8 cellular contexts compared by ENCODE assay signal in genomic region chr22:42317691-42318547, GRCh38. TPM values are rescaled to one million over a fixed set of nuclear protein-coding genes. Genes with fewer than 3 reads are reported as not detected.
A peak's percentile ranks its signal among the peaks of the same experiment; 100 is the strongest.
DNase-seq lines count a peak whose midpoint lies in the region; ATAC-seq and TF ChIP-seq lines count a peak whose summit lies in the region.

No MANE protein-coding gene starts in this region.

- TF ChIP-seq CTCF in SK-N-SH (IDR thresholded peaks at IDR 0.05) (no peak), type B pancreatic cell (conservative IDR thresholded peaks at IDR 0.05) (no peak), gastroesophageal sphincter (IDR thresholded peaks at IDR 0.05) (no peak)

- POLR2A ChIA-PET in SK-N-SH (lab: Yijun Ruan, JAX): no interaction called here

- no peaks in the 10 kb centered on the region for H3K9me2 ChIP-seq in SK-N-SH

- WGBS in SK-N-SH (ENCODE audit: low lambda C conversion rate): 90% methylated on average over 13 of the region's 25 CpGs
- 80 to 82% methylated on average over 10 to 12 of the region's 25 CpGs for WGBS in gastroesophageal sphincter (ENCODE audit: low coverage in 1 of 2), 2 donors

- H2AFZ ChIP-seq in SK-N-SH (ENCODE audit: low read depth): no peak overlapping the region

- no peak for TF ChIP-seq RAD21 in SK-N-SH (IDR thresholded peaks at IDR 0.05; ENCODE audit: low read length)

- H3K27ac ChIP-seq in SK-N-SH (ENCODE audit: low read depth in 2 of 2, low read length in 1 of 2): no peak overlapping the region
- no peak overlapping the region for H3K27ac ChIP-seq in gastroesophageal sphincter

- no peak; the same call in 2 of the 3 replicates for ATAC-seq in SK-N-SH treated with all-trans-retinoic acid at 6 μM for 48 hours
- no peak for ATAC-seq in gastroesophageal sphincter

- no peaks in the 10 kb centered on the region for H3F3A ChIP-seq in SK-N-SH (replicated peaks; ENCODE audit: insufficient read depth)

- H3K4me1 Mint-ChIP-seq in type B pancreatic cell (ENCODE audit: unreplicated experiment): peaks cover 53% of the 10 kb centered on the region

- no peak for TF ChIP-seq POLR2A in gastroesophageal sphincter (IDR thresholded peaks at IDR 0.05)

- no peak overlapping the region for H3K4me3 Mint-ChIP-seq in type B pancreatic cell

- H3K9me3 ChIP-seq in SK-N-SH (no peaks in the 10 kb centered on the region), gastroesophageal sphincter (no peaks in the 10 kb centered on the region)

- H3K4me3 ChIP-seq in SK-N-SH (ENCODE audit: low read depth in 2 of 2, low read length in 1 of 2) (no peak overlapping the region), gastroesophageal sphincter (no peak overlapping the region)

- H3K27me3 ChIP-seq in SK-N-SH (ENCODE audit: insufficient read depth) (no peaks in the 10 kb centered on the region), gastroesophageal sphincter (no peaks in the 10 kb centered on the region)

- no peak for TF ChIP-seq EP300 in SK-N-SH (IDR thresholded peaks at IDR 0.05; ENCODE audit: borderline replicate concordance in 1 of 2, low read depth in 1 of 2, low read length in 1 of 2)
- no peak for TF ChIP-seq EP300 in gastroesophageal sphincter (IDR thresholded peaks at IDR 0.05)

- H3K4me1 ChIP-seq in SK-N-SH (ENCODE audit: control insufficient read depth in 1 of 2, insufficient read depth in 2 of 2, low read depth in 1 of 2, low read length in 1 of 2) (peaks cover 0 to 32% of the 10 kb centered on the region in 2 experiments; a peak in 1 of 4 replicates), gastroesophageal sphincter (peaks cover 0 to 43% (median 0%) of the 10 kb centered on the region in 3 donors)

- no peaks in the 10 kb centered on the region for H4K20me1 ChIP-seq in SK-N-SH (ENCODE audit: insufficient read depth)

- H3K4me2 ChIP-seq in SK-N-SH: no peak overlapping the region

- peak overlapping the region; percentile 58 for H3K27ac Mint-ChIP-seq in type B pancreatic cell

- no peak overlapping the region for H3K9ac ChIP-seq in SK-N-SH

- CTCF ChIA-PET in SK-N-SH (lab: Yijun Ruan, JAX): interaction anchor here (1.0 to 1.3 kb wide), 3 partner anchors 8 to 126 kb away, joined by 3 to 5 read pairs (median 3); no protein-coding TSS in a partner anchor

- DNase-seq in SK-N-SH (peak; percentile 50), NCI-H774 (lab: John Stamatoyannopoulos, UW) (peak; percentile 33), inferior parietal cortex (ENCODE audit: extremely low spot score) (peak; percentile 70), type B pancreatic cell (ENCODE audit: extremely low spot score, unreplicated experiment) (no peak), ecto neural progenitor cell (ENCODE audit: low spot score) (no peak)
- DNase-seq in activated CD8-positive, alpha-beta memory T cell treated with anti-CD3 and anti-CD28 coated beads, Interleukin-2, amount 50 U/mL, for 48 hours: no peak

- H3K79me2 ChIP-seq in SK-N-SH (ENCODE audit: insufficient read depth): no peaks in the 10 kb centered on the region

- H3K36me3 ChIP-seq in SK-N-SH (replicated peaks in 1 of 2; ENCODE audit: control insufficient read depth in 1 of 2, insufficient read depth in 2 of 2, low read length in 1 of 2): no peaks in the 10 kb centered on the region
- H3K36me3 ChIP-seq in gastroesophageal sphincter: no peaks in the 10 kb centered on the region

- no peaks in the 10 kb centered on the region for H3K36me3 Mint-ChIP-seq in type B pancreatic cell

- H3K27me3 Mint-ChIP-seq in type B pancreatic cell: peaks cover 12% of the 10 kb centered on the region

- H3K9me3 Mint-ChIP-seq in type B pancreatic cell: no peaks in the 10 kb centered on the region

TF ChIP-seq in SK-N-SH, 30 proteins besides CTCF, POLR2A, EP300 and RAD21:
- TF ChIP-seq EZH2phosphoT487 (IDR thresholded peaks at IDR 0.05; ENCODE audit: borderline replicate concordance, low read depth) (no peak), TEAD4 (IDR thresholded peaks at IDR 0.05; ENCODE audit: borderline replicate concordance, insufficient read depth) (no peak), SIN3A (IDR thresholded peaks at IDR 0.05; ENCODE audit: borderline replicate concordance, low read depth, low read length) (no peak), FOSL2 (IDR thresholded peaks at IDR 0.05; ENCODE audit: borderline replicate concordance, low read depth) (no peak), USF1 (IDR thresholded peaks at IDR 0.05; ENCODE audit: borderline replicate concordance, low read depth) (no peak), JUND (IDR thresholded peaks at IDR 0.05) (no peak), FOXJ3 (CRISPR knock-in tag; IDR thresholded peaks at IDR 0.05) (no peak), YY1 (IDR thresholded peaks at IDR 0.05; ENCODE audit: low read depth) (no peak), CHD2 (IDR thresholded peaks at IDR 0.05; ENCODE audit: low read length, partially characterized antibody) (no peak), MAX (IDR thresholded peaks at IDR 0.05; ENCODE audit: low read depth) (no peak)

TF ChIP-seq in SK-N-SH treated with all-trans-retinoic acid at 6 μM for 48 hours, 23 proteins besides CTCF, POLR2A, EP300 and RAD21 (continues in another document):
- TF ChIP-seq ZNF70 (CRISPR knock-in tag; IDR thresholded peaks at IDR 0.05) (no peak), ESRRG (CRISPR knock-in tag; IDR thresholded peaks at IDR 0.05) (no peak), TOX (CRISPR knock-in tag; IDR thresholded peaks at IDR 0.05; ENCODE audit: borderline replicate concordance) (no peak), ZFP30 (CRISPR knock-in tag; IDR thresholded peaks at IDR 0.05) (no peak), BACH2 (CRISPR knock-in tag; IDR thresholded peaks at IDR 0.05; ENCODE audit: borderline replicate concordance) (no peak), TCF4 (CRISPR knock-in tag; IDR thresholded peaks at IDR 0.05; ENCODE audit: borderline replicate concordance) (no peak), ZNF565 (CRISPR knock-in tag; conservative IDR thresholded peaks at IDR 0.05; ENCODE audit: low read depth) (no peak), GLIS3 (CRISPR knock-in tag; IDR thresholded peaks at IDR 0.05) (no peak), RARB (CRISPR knock-in tag; IDR thresholded peaks at IDR 0.05) (no peak), ZC3H10 (CRISPR knock-in tag; IDR thresholded peaks at IDR 0.05) (no peak), CSRNP3 (CRISPR knock-in tag; IDR thresholded peaks at IDR 0.05) (no peak), ZFP3 (CRISPR knock-in tag; IDR thresholded peaks at IDR 0.05) (no peak), OSR1 (CRISPR knock-in tag; IDR thresholded peaks at IDR 0.05) (no peak), PPARA (CRISPR knock-in tag; IDR thresholded peaks at IDR 0.05; ENCODE audit: borderline replicate concordance) (no peak), CSDC2 (CRISPR knock-in tag; IDR thresholded peaks at IDR 0.05) (no peak), ZNF8 (CRISPR knock-in tag; IDR thresholded peaks at IDR 0.05) (no peak), SNAI2 (CRISPR knock-in tag; IDR thresholded peaks at IDR 0.05) (no peak)
- TF ChIP-seq, protein P1, sequence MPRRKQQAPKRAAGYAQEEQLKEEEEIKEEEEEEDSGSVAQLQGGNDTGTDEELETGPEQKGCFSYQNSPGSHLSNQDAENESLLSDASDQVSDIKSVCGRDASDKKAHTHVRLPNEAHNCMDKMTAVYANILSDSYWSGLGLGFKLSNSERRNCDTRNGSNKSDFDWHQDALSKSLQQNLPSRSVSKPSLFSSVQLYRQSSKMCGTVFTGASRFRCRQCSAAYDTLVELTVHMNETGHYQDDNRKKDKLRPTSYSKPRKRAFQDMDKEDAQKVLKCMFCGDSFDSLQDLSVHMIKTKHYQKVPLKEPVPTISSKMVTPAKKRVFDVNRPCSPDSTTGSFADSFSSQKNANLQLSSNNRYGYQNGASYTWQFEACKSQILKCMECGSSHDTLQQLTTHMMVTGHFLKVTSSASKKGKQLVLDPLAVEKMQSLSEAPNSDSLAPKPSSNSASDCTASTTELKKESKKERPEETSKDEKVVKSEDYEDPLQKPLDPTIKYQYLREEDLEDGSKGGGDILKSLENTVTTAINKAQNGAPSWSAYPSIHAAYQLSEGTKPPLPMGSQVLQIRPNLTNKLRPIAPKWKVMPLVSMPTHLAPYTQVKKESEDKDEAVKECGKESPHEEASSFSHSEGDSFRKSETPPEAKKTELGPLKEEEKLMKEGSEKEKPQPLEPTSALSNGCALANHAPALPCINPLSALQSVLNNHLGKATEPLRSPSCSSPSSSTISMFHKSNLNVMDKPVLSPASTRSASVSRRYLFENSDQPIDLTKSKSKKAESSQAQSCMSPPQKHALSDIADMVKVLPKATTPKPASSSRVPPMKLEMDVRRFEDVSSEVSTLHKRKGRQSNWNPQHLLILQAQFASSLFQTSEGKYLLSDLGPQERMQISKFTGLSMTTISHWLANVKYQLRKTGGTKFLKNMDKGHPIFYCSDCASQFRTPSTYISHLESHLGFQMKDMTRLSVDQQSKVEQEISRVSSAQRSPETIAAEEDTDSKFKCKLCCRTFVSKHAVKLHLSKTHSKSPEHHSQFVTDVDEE (CRISPR knock-in tag; IDR thresholded peaks at IDR 0.05): no peak

RNA-seq across cellular contexts. Expression of gene TCF20, which starts 47.5 kb away (rescaled TPM):
- polyA plus RNA-seq in SK-N-SH (2012; rRNA removed): 8.5 and 9.4 TPM in 2 replicates
- 5.1 and 7.1 TPM in 2 replicates for polyA plus RNA-seq in SK-N-SH (2012; cell fraction: cytosol; rRNA removed)
- polyA plus RNA-seq in SK-N-SH (2012; cell fraction: nucleus; rRNA removed): 5.9 and 6.7 TPM in 2 replicates
- total RNA-seq in type B pancreatic cell (ENCODE audit: low replicate concordance) (56.5 and 65.1 TPM in 2 replicates), gastroesophageal sphincter (10 to 100 TPM; 26.0 to 47.9 (median 41.8) TPM)

Comparison
In these comparisons a context has a peak if more than half of its experiments do, and no peak if none do; other contexts are left out.
1. DNase-seq: peak in SK-N-SH (single experiment), NCI-H774 (single experiment) and inferior parietal cortex (single experiment); none in type B pancreatic cell (single experiment), activated CD8-positive, alpha-beta memory T cell treated with anti-CD3 and anti-CD28 coated beads, Interleukin-2, amount 50 U/mL, for 48 hours (single experiment) and ecto neural progenitor cell (single experiment).